Comparison of ENCODE assay signal across 19 cellular contexts in genomic region chr3:156215751-156216150, GRCh38.
A peak's percentile ranks its signal among the peaks of the same experiment; 100 is the strongest.
DNase-seq lines count a peak whose midpoint lies in the region; ATAC-seq, FAIRE-seq and TF ChIP-seq lines count a peak whose summit lies in the region.
"Had no signal": no experiment of that assay in that cellular context is flagged by ENCODE, and none has a peak within 500 bp of the region (broad histone marks: within the 10 kb centered on the region; RNA-seq: fewer than 3 reads in every experiment).

No MANE protein-coding gene starts in this region.

- H3K79me1 ChIP-seq in IMR-90 (ENCODE audit: low read depth in 1 of 2, low read length in 2 of 2), result no peaks in the 10 kb centered on the region

- no peak overlapping the region for H3K4ac ChIP-seq in IMR-90 (ENCODE audit: low read depth, low read length)

- H3K27me3 Mint-ChIP-seq in naive thymus-derived CD8-positive, alpha-beta T cell, result peaks cover 16 to 39% (median 18%) of the 10 kb centered on the region in 5 donors

- H3K9me3 ChIP-seq in IMR-90 (ENCODE audit: control insufficient read depth, insufficient read depth, low read length), result no peaks in the 10 kb centered on the region
- H3K9me3 ChIP-seq in K562 (replicated peaks; ENCODE audit: control insufficient read depth, insufficient read depth, low read depth, low read length), result no peaks in the 10 kb centered on the region
- no peaks in the 10 kb centered on the region for H3K9me3 ChIP-seq in thyroid gland
- H3K9me3 ChIP-seq: BLaER1, Caco-2 had no signal

- intact Hi-C loops in IMR-90 (cut with micrococcal nuclease) (no loop called here), K562 (cut with micrococcal nuclease) (no loop called here), thyroid gland (cut with DNase I) (no loop called here)

- H4K5ac ChIP-seq in IMR-90 (ENCODE audit: low read depth, low read length), result no peak overlapping the region

- H3K27ac ChIP-seq in IMR-90 (ENCODE audit: insufficient read depth, low read length) (no peak overlapping the region), K562 (ENCODE audit: extremely low read depth, low read depth, low read length) (no peak overlapping the region), thyroid gland (peak overlapping the region in 2 of 3 donors; percentile 8 to 67)
- H3K27ac ChIP-seq: BLaER1, C4-2B had no signal

- H3K27me3 ChIP-seq in IMR-90 (ENCODE audit: control insufficient read depth, insufficient read depth, low read length) (no peaks in the 10 kb centered on the region), K562 (ENCODE audit: control insufficient read depth in 2 of 2, insufficient read depth in 2 of 2, low read length in 2 of 2) (peaks cover 0 to 5% of the 10 kb centered on the region in 2 experiments; a peak in 1 of 5 replicates), thyroid gland (no peaks in the 10 kb centered on the region)
- H3K27me3 ChIP-seq: BLaER1 had no signal

- no peak overlapping the region for H2BK120ac ChIP-seq in IMR-90 (ENCODE audit: low read depth, low read length)

- H3K4me3 Mint-ChIP-seq in naive thymus-derived CD8-positive, alpha-beta T cell, result no peak overlapping the region
- H3K4me3 Mint-ChIP-seq: B cell; CD4-positive, CD25-positive, alpha-beta regulatory T cell; CD8-positive, alpha-beta T cell had no signal

- TF ChIP-seq CTCF in IMR-90 (conservative IDR thresholded peaks at IDR 0.05; ENCODE audit: low read depth, low read length) (no peak), K562 (IDR thresholded peaks at IDR 0.05 in 2 of 3, conservative IDR thresholded peaks at IDR 0.05 in 1 of 3; ENCODE audit: insufficient read depth in 2 of 3, low read depth in 1 of 3, low read length in 3 of 3) (no peak), thyroid gland (IDR thresholded peaks at IDR 0.05) (no peak)

- no peak overlapping the region for H3K18ac ChIP-seq in IMR-90 (ENCODE audit: low read depth, low read length)

- no peak overlapping the region for H3K23ac ChIP-seq in IMR-90 (ENCODE audit: low read depth, low read length)

- POLR2A ChIA-PET in IMR-90 (lab: Charles Lee; ENCODE audit: unreplicated experiment) (no interaction called here), K562 (lab: Yijun Ruan, JAX) (no interaction called here)
- POLR2A ChIA-PET in naive thymus-derived CD8-positive, alpha-beta T cell (lab: Charles Lee), result no interaction called here

- no peak overlapping the region for H2BK5ac ChIP-seq in IMR-90 (ENCODE audit: low read depth, low read length, poor library complexity, severe bottlenecking)

- TF ChIP-seq POLR2A in IMR-90 (IDR thresholded peaks at IDR 0.05; ENCODE audit: low read depth, low read length) (no peak), K562 (conservative IDR thresholded peaks at IDR 0.05) (no peak), thyroid gland (IDR thresholded peaks at IDR 0.05) (no peak)

- H3K9me1 ChIP-seq in IMR-90 (ENCODE audit: insufficient read depth, low read length), result no peaks in the 10 kb centered on the region
- H3K9me1 ChIP-seq in K562 (ENCODE audit: control insufficient read depth, insufficient read depth, low read length), result no peaks in the 10 kb centered on the region

- H2BK15ac ChIP-seq in IMR-90 (ENCODE audit: low read depth, low read length), result no peak overlapping the region

- H2AK5ac ChIP-seq in IMR-90 (ENCODE audit: low read depth, low read length), result no peak overlapping the region

- ATAC-seq in IMR-90 (ENCODE audit: low read depth), result no peak
- no peak for ATAC-seq in K562
- ATAC-seq in naive thymus-derived CD8-positive, alpha-beta T cell, result no peak
- ATAC-seq: CD8-positive, alpha-beta T cell had no signal

- H2AK9ac ChIP-seq in IMR-90 (replicated peaks; ENCODE audit: low read depth, low read length, poor library complexity), result no peak overlapping the region

- no peaks in the 10 kb centered on the region for H3K79me2 ChIP-seq in K562 (ENCODE audit: control insufficient read depth, insufficient read depth, low read length)

- H4K91ac ChIP-seq in IMR-90 (ENCODE audit: insufficient read depth, low read depth, low read length), result no peak overlapping the region

- DNase-seq in IMR-90 (no peak), K562 (ENCODE audit: extremely low read depth in 1 of 4, low spot score in 3 of 4) (no peak), thyroid gland (no peak), ureter (ENCODE audit: low spot score) (no peak)
- no peak for DNase-seq in activated CD4-positive, alpha-beta T cell treated with anti-CD3 and anti-CD28 coated beads for 48 hours
- no peak for DNase-seq in naive thymus-derived CD8-positive, alpha-beta T cell
- DNase-seq: Caco-2; CD4-positive, CD25-positive, alpha-beta regulatory T cell; CD8-positive, alpha-beta T cell; DMS153; DND-41; GOT3; H7; HCEC 1CT had no signal

- no peak overlapping the region for H2BK20ac ChIP-seq in IMR-90 (ENCODE audit: low read depth, low read length)

- H3K14ac ChIP-seq in IMR-90 (replicated peaks; ENCODE audit: low read depth, low read length), result no peak overlapping the region; the same call in 1 of the 2 replicates

- dilution Hi-C loops in IMR-90 (cut with HindIII; ENCODE audit: low sequenced_read_pairs, unreplicated experiment), result no loop called here

- peaks cover 0 to 17% (median 1%) of the 10 kb centered on the region in 9 donors for H3K9me3 Mint-ChIP-seq in naive thymus-derived CD8-positive, alpha-beta T cell
- H3K9me3 Mint-ChIP-seq: CD8-positive, alpha-beta T cell had no signal

- H3K4me1 ChIP-seq in IMR-90 (ENCODE audit: control insufficient read depth, insufficient read depth, low read length), result 0 out of 2 replicates have a peak, but pooled peaks cover 2% of the 10 kb centered on the region
- H3K4me1 ChIP-seq in K562 (replicated peaks in 1 of 2; ENCODE audit: control insufficient read depth in 2 of 2, insufficient read depth in 2 of 2, low read length in 2 of 2), result no peaks in the 10 kb centered on the region; a peak in 1 of 5 replicates
- H3K4me1 ChIP-seq in thyroid gland, result peaks cover 18 to 20% of the 10 kb centered on the region in 2 donors
- H3K4me1 ChIP-seq: BLaER1, Caco-2 had no signal

- no peak overlapping the region for H3K9ac ChIP-seq in IMR-90 (ENCODE audit: low read depth, low read length)
- no peak overlapping the region for H3K9ac ChIP-seq in K562 (ENCODE audit: insufficient read depth in 1 of 2, low read depth in 2 of 2, low read length in 2 of 2)
- H3K9ac ChIP-seq: BLaER1 had no signal

- H3K4me2 ChIP-seq in IMR-90 (ENCODE audit: low read depth, low read length) (no peak overlapping the region), K562 (ENCODE audit: insufficient read depth, low read length) (no peak overlapping the region)
- H3K4me2 ChIP-seq: BLaER1 had no signal

- CTCF ChIA-PET in IMR-90 (lab: Yijun Ruan, JAX) (no interaction called here), K562 (lab: Yijun Ruan, JAX; ENCODE audit: low intra/inter-chr PET ratio) (no interaction called here)

- WGBS in IMR-90 (ENCODE audit: extremely low coverage in 2 of 2, insufficient read length in 1 of 2), 2 experiments, result 100% methylated on average over 1 of the region's 3 CpGs; no CpG with 5 or more reads in 1 of the 2 experiments
- WGBS in K562 (ENCODE audit: insufficient coverage, low coverage, missing lambda C conversion rate), result 2% methylated on average over 3 of the region's 3 CpGs
- 91 to 100% methylated on average over 3 of the region's 3 CpGs for WGBS in thyroid gland, 2 donors

- no peak for TF ChIP-seq RAD21 in IMR-90 (IDR thresholded peaks at IDR 0.05; ENCODE audit: low read length)
- TF ChIP-seq RAD21 in K562 (CRISPR knock-in tag; conservative IDR thresholded peaks at IDR 0.05 in 1 of 2, IDR thresholded peaks at IDR 0.05 in 1 of 2), result no peak

- no peak overlapping the region for H3K56ac ChIP-seq in IMR-90 (ENCODE audit: extremely low read depth, insufficient read depth, low read length)

- BruUV-seq in IMR-90 (replicated peaks; lab: Mats Ljungman, UMichigan) (no TSS peak), K562 (replicated peaks; lab: Mats Ljungman, UMichigan) (no TSS peak)

- H3K27ac Mint-ChIP-seq in naive thymus-derived CD8-positive, alpha-beta T cell, result no peak overlapping the region
- H3K27ac Mint-ChIP-seq: B cell; CD4-positive, CD25-positive, alpha-beta regulatory T cell; CD8-positive, alpha-beta T cell had no signal

- no peak for FAIRE-seq in K562 (lab: Jason Lieb, UNC)
- FAIRE-seq: G401.6, GM12892 had no signal

- H4K20me1 ChIP-seq in IMR-90 (ENCODE audit: insufficient read depth, low read length) (no peaks in the 10 kb centered on the region), K562 (replicated peaks; ENCODE audit: control insufficient read depth, insufficient read depth, low read length) (no peaks in the 10 kb centered on the region)
- H4K20me1 ChIP-seq: BLaER1 had no signal

- H2AFZ ChIP-seq in IMR-90 (replicated peaks; ENCODE audit: low read length, poor library complexity) (peak overlapping the region; percentile 10), K562 (ENCODE audit: low read depth, low read length) (no peak overlapping the region)

- peaks cover 0 to 2% (median 0%) of the 10 kb centered on the region in 3 donors for H3K36me3 Mint-ChIP-seq in naive thymus-derived CD8-positive, alpha-beta T cell
- H3K36me3 Mint-ChIP-seq: CD4-positive, CD25-positive, alpha-beta regulatory T cell; CD8-positive, alpha-beta T cell had no signal

- H3K4me3 ChIP-seq in IMR-90 (ENCODE audit: insufficient read depth, low read depth, low read length), result no peak overlapping the region
- no peak overlapping the region for H3K4me3 ChIP-seq in K562
- no peak overlapping the region for H3K4me3 ChIP-seq in thyroid gland (replicated peaks in 1 of 3)
- H3K4me3 ChIP-seq: BLaER1 had no signal

- in situ Hi-C loops in IMR-90 (cut with MboI; ENCODE audit: low sequenced_read_pairs), result no loop called here
- in situ Hi-C loops in K562 (cut with MboI), result no loop called here

- TF ChIP-seq EP300 in K562 (IDR thresholded peaks at IDR 0.05; ENCODE audit: low read length), result no peak

- H3K4me1 Mint-ChIP-seq in naive thymus-derived CD8-positive, alpha-beta T cell, result no peaks in the 10 kb centered on the region
- H3K4me1 Mint-ChIP-seq: B cell; CD4-positive, CD25-positive, alpha-beta regulatory T cell had no signal

- H3K36me3 ChIP-seq in IMR-90 (ENCODE audit: control insufficient read depth, insufficient read depth, low read length), result no peaks in the 10 kb centered on the region
- H3K36me3 ChIP-seq in K562 (ENCODE audit: control insufficient read depth, insufficient read depth, low read length), result no peaks in the 10 kb centered on the region
- no peaks in the 10 kb centered on the region for H3K36me3 ChIP-seq in thyroid gland
- H3K36me3 ChIP-seq: BLaER1 had no signal

- H4K8ac ChIP-seq in IMR-90 (ENCODE audit: low read depth in 2 of 2, low read length in 2 of 2), result no peak overlapping the region

TF ChIP-seq in K562, 482 proteins besides CTCF, POLR2A, EP300 and RAD21 (continues in another document):
- TF ChIP-seq ZNF316 (IDR thresholded peaks at IDR 0.05) (peak; percentile 41), C11orf30 (IDR thresholded peaks at IDR 0.05; ENCODE audit: low read depth) (0 out of 2 replicates have a peak, but pooled peaks have one; percentile 8)

Comparison
In these comparisons a context has a peak if more than half of its experiments do, and no peak if none do; other contexts are left out.
1. H3K27ac ChIP-seq: peak in thyroid gland (2 of 3); none in IMR-90 (single experiment) and K562 (single experiment).